Comparison of ENCODE assay signal across 9 cellular contexts in genomic region chr11:3614742-3615171, GRCh38. TPM values are rescaled to one million over a fixed set of nuclear protein-coding genes. Genes with fewer than 3 reads are reported as not detected.
DNase-seq lines count a peak whose midpoint lies in the region; ATAC-seq and TF ChIP-seq lines count a peak whose summit lies in the region.
"Had no signal": no experiment of that assay in that cellular context is flagged by ENCODE, and none has a peak within 500 bp of the region (broad histone marks: within the 10 kb centered on the region; RNA-seq: fewer than 3 reads in every experiment).

No MANE protein-coding gene starts in this region.

- no peak overlapping the region for H3K4me3 ChIP-seq in lung
- H3K4me3 ChIP-seq: skin epidermis had no signal

- H3K27ac ChIP-seq in lung (ENCODE audit: low read depth in 1 of 2, low read length in 1 of 2): peak overlapping the region in 1 of 2 donors; percentile 68
- H3K27ac ChIP-seq: skin epidermis had no signal

- peak; percentile 6 for DNase-seq in activated CD8-positive, alpha-beta memory T cell treated with anti-CD3 and anti-CD28 coated beads, Interleukin-2, amount 50 U/mL, for 24 hours (ENCODE audit: extremely low read depth)
- DNase-seq in lung (ENCODE audit: low spot score) (peak; percentile 47), NCI-H226 (no peak), OCI-M2 (lab: John Stamatoyannopoulos, UW; ENCODE audit: unreplicated experiment) (no peak), ecto neural progenitor cell (ENCODE audit: low spot score) (no peak)

- WGBS in lung, 2 donors: 32 to 44% methylated on average over 5 of the region's 5 CpGs

- ATAC-seq in GM18511 (IDR thresholded peaks at IDR 0.05; ENCODE audit: unreplicated experiment) (peak; percentile 94), HG03442 (IDR thresholded peaks at IDR 0.05; ENCODE audit: unreplicated experiment) (peak; percentile 88), lung (ENCODE audit: insufficient read depth, low FRiP score) (peak; percentile 31), HG02938 (IDR thresholded peaks at IDR 0.05; ENCODE audit: unreplicated experiment) (no peak)

- H3K27me3 ChIP-seq in lung (ENCODE audit: control insufficient read depth, insufficient read depth): no peaks in the 10 kb centered on the region

- H3K4me1 ChIP-seq in lung (ENCODE audit: control insufficient read depth in 2 of 2, insufficient read depth in 2 of 2, low read length in 2 of 2): peaks cover 0 to 5% of the 10 kb centered on the region in 2 donors

- no peaks in the 10 kb centered on the region for H3K9me3 ChIP-seq in lung (ENCODE audit: control insufficient read depth in 2 of 2, insufficient read depth in 1 of 2, low read length in 1 of 2)

- H3K36me3 ChIP-seq in lung (ENCODE audit: control insufficient read depth in 2 of 2, insufficient read depth in 2 of 2, low read length in 2 of 2): no peaks in the 10 kb centered on the region

- no peak for TF ChIP-seq CTCF in lung (IDR thresholded peaks at IDR 0.05; ENCODE audit: control extremely low read depth, extremely low read depth)

RNA-seq across cellular contexts. Expression of gene ART5, which starts 27.0 kb away (rescaled TPM):
- 1 to 10 TPM; 1.0 to 1.7 TPM for total RNA-seq in lung
- polyA plus RNA-seq in lung: under 1 TPM; 0.08 to 0.17 TPM

RNA-seq across cellular contexts. Expression of gene ART1, which starts 30.2 kb away (rescaled TPM):
- total RNA-seq in lung: under 1 TPM; 0.68 to 0.80 TPM
- under 1 TPM in 1 of 2 donors, not detected in 1; 0.14 TPM for polyA plus RNA-seq in lung

RNA-seq across cellular contexts. Expression of gene CHRNA10, which starts 56.4 kb away (rescaled TPM):
- 1 to 10 TPM in 1 of 2 donors, under 1 TPM in 1; 0.71 to 2.9 TPM for total RNA-seq in lung
- 1 to 10 TPM; 1.5 to 1.6 TPM for polyA plus RNA-seq in lung

Comparison
In these comparisons a context has a peak if more than half of its experiments do, and no peak if none do; other contexts are left out.
1. DNase-seq: peak in activated CD8-positive, alpha-beta memory T cell treated with anti-CD3 and anti-CD28 coated beads, Interleukin-2, amount 50 U/mL, for 24 hours (single experiment) and lung (single experiment); none in NCI-H226 (single experiment), OCI-M2 (single experiment) and ecto neural progenitor cell (single experiment).